ENCODE assay signal across 9 cellular contexts in genomic region chr9:86434039-86434726, GRCh38.
A peak's percentile ranks its signal among the peaks of the same experiment; 100 is the strongest.
DNase-seq lines count a peak whose midpoint lies in the region; ATAC-seq and TF ChIP-seq lines count a peak whose summit lies in the region.
"Had no signal": no experiment of that assay in that cellular context is flagged by ENCODE, and none has a peak within 500 bp of the region (broad histone marks: within the 10 kb centered on the region; RNA-seq: fewer than 3 reads in every experiment).

No MANE protein-coding gene starts in this region.

- H3K36me3 ChIP-seq in mammary epithelial cell (ENCODE audit: insufficient read depth, low read length) (no peaks in the 10 kb centered on the region), transverse colon (no peaks in the 10 kb centered on the region)

- intact Hi-C loops in mammary epithelial cell (cut with micrococcal nuclease) (loop anchor here (1.0 to 5.0 kb wide), 4 partner anchors 53 to 1228 kb away; no protein-coding TSS in a partner anchor), transverse colon (cut with DNase I; ENCODE audit: low total_unique reads) (loop anchor here (5.0 kb wide), 2 partner anchors 888 to 1223 kb away; no protein-coding TSS in a partner anchor)

- DNase-seq in AG09319 (ENCODE audit: extremely low read depth, low read depth) (peak; percentile 55), NCI-H526 treated with DMSO at 0.1 percent for 48 hours (lab: John Stamatoyannopoulos, UW) (peak; percentile 22), mammary epithelial cell (peak; percentile 35), kidney tubule cell (ENCODE audit: low spot score) (peak; percentile 84), transverse colon (no peak), activated T-cell treated with anti-CD3 and anti-CD28 coated beads for 4 hours (no peak)

- TF ChIP-seq POLR2A in transverse colon (IDR thresholded peaks at IDR 0.05), result no peak

- H3K27me3 ChIP-seq in mammary epithelial cell (ENCODE audit: insufficient read depth, low read length), result no peaks in the 10 kb centered on the region
- peaks cover 4% of the 10 kb centered on the region for H3K27me3 ChIP-seq in transverse colon

- H3K4me2 ChIP-seq in mammary epithelial cell (ENCODE audit: insufficient read depth, low read depth, low read length), result peak overlapping the region; percentile 59

- H3K79me2 ChIP-seq in mammary epithelial cell (ENCODE audit: insufficient read depth, low read length), result no peaks in the 10 kb centered on the region

- 11% methylated on average over 7 of the region's 9 CpGs for WGBS in mammary epithelial cell (ENCODE audit: low coverage, missing lambda C conversion rate)
- 17 to 63% methylated on average over 2 to 9 of the region's 9 CpGs for WGBS in transverse colon (ENCODE audit: low coverage in 1 of 2), 2 donors

- H2AFZ ChIP-seq in mammary epithelial cell (ENCODE audit: low read depth, low read length), result peak overlapping the region; percentile 70

- H3K9me3 ChIP-seq in mammary epithelial cell (replicated peaks; ENCODE audit: insufficient read depth, low read length) (no peaks in the 10 kb centered on the region), transverse colon (no peaks in the 10 kb centered on the region)

- H3K9ac ChIP-seq in mammary epithelial cell (ENCODE audit: insufficient read depth, low read length), result no peak overlapping the region

- in situ Hi-C loops in mammary epithelial cell (cut with MboI; ENCODE audit: low sequenced_read_pairs in 2 of 2), result loop anchor here (25.0 kb wide), 2 partner anchors 678 to 1228 kb away; no protein-coding TSS in a partner anchor
- in situ Hi-C loops in transverse colon (cut with MboI; ENCODE audit: low pct_ligation_motif_present in 1 of 4, low pct_unique_long_range_greater_than_20kb in 1 of 4, low sequenced_read_pairs in 3 of 4), result loop anchor here in 2 of 4 donors (10.0 to 25.0 kb wide), 2 partner anchors 878 to 891 kb away; no protein-coding TSS in a partner anchor

- H4K20me1 ChIP-seq in mammary epithelial cell (ENCODE audit: insufficient read depth, low read length), result no peaks in the 10 kb centered on the region

- CTCF ChIA-PET in mammary epithelial cell (lab: Charles Lee; ENCODE audit: low non-redundant PET), result interaction anchor here (0.6 to 0.7 kb wide), 3 partner anchors 66 to 620 kb away, joined by 3 to 34 read pairs (median 3); no protein-coding TSS in a partner anchor

- TF ChIP-seq CTCF in AG09319 (IDR thresholded peaks at IDR 0.05; ENCODE audit: low read depth, low read length) (peak; percentile 80), mammary epithelial cell (conservative IDR thresholded peaks at IDR 0.05 in 1 of 2, IDR thresholded peaks at IDR 0.05 in 1 of 2; ENCODE audit: extremely low read depth in 1 of 2, insufficient read depth in 1 of 2, low read depth in 1 of 2, low read length in 2 of 2) (peak; percentile 82 to 84), transverse colon (IDR thresholded peaks at IDR 0.05) (peak; percentile 55 to 66 (median 59))

- no TSS peak for BruUV-seq in mammary epithelial cell (replicated peaks; lab: Mats Ljungman, UMichigan)

- peaks cover 8% of the 10 kb centered on the region for H3K4me1 ChIP-seq in mammary epithelial cell (ENCODE audit: insufficient read depth, low read length)
- no peaks in the 10 kb centered on the region for H3K4me1 ChIP-seq in transverse colon

- H3K27ac ChIP-seq in mammary epithelial cell (ENCODE audit: insufficient read depth, low read depth, low read length) (no peak overlapping the region), transverse colon (peak overlapping the region in 1 of 4 donors; percentile 42)
- H3K27ac ChIP-seq: epithelial cell of prostate had no signal

- no peak overlapping the region for H3K4me3 ChIP-seq in mammary epithelial cell (replicated peaks in 1 of 3; ENCODE audit: insufficient read depth in 1 of 3, low read depth in 2 of 3, low read length in 3 of 3)
- H3K4me3 ChIP-seq in transverse colon, result no peak overlapping the region

- TF ChIP-seq EP300 in transverse colon (IDR thresholded peaks at IDR 0.05; ENCODE audit: low read depth), result no peak

- ATAC-seq in GM19351 (IDR thresholded peaks at IDR 0.05; ENCODE audit: unreplicated experiment), result peak; percentile 57
- ATAC-seq in GM18870 (IDR thresholded peaks at IDR 0.05; ENCODE audit: unreplicated experiment), result no peak

- dilution Hi-C loops in mammary epithelial cell (cut with HindIII; ENCODE audit: low sequenced_read_pairs), result no loop called here

Comparison
In these comparisons a context has a peak if more than half of its experiments do, and no peak if none do; other contexts are left out.
1. DNase-seq: peak in AG09319 (single experiment), NCI-H526 treated with DMSO at 0.1 percent for 48 hours (single experiment), mammary epithelial cell (single experiment) and kidney tubule cell (single experiment); none in transverse colon (single experiment) and activated T-cell treated with anti-CD3 and anti-CD28 coated beads for 4 hours (single experiment).
2. Peak in every context shown above with its lines, with median percentiles within 50 percentile points of each other: CTCF ChIP-seq.